1 cellular context compared by ENCODE assay signal in the genomic region with DNA sequence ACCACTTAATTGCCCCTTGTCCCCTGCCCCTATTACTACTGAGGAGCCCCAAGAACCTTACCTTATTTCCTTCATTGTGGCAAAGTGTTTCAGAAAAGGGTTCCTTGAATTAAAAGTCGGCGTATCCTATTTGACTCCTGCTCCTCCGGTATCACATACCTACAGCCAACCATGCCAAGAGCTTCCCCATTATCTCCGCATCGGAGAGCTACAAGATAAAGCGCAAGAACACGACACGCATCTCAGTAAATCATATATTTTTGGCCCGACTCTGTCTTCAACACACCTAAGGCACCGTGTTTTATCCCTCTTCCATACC.
TF ChIP-seq lines count a peak whose summit lies in the region.

No MANE protein-coding gene starts in this region.

TF ChIP-seq in GM12878, 131 proteins besides CTCF, POLR2A, EP300 and RAD21 (continued from another document and continues in another):
- TF ChIP-seq, protein P1, sequence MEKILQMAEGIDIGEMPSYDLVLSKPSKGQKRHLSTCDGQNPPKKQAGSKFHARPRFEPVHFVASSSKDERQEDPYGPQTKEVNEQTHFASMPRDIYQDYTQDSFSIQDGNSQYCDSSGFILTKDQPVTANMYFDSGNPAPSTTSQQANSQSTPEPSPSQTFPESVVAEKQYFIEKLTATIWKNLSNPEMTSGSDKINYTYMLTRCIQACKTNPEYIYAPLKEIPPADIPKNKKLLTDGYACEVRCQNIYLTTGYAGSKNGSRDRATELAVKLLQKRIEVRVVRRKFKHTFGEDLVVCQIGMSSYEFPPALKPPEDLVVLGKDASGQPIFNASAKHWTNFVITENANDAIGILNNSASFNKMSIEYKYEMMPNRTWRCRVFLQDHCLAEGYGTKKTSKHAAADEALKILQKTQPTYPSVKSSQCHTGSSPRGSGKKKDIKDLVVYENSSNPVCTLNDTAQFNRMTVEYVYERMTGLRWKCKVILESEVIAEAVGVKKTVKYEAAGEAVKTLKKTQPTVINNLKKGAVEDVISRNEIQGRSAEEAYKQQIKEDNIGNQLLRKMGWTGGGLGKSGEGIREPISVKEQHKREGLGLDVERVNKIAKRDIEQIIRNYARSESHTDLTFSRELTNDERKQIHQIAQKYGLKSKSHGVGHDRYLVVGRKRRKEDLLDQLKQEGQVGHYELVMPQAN (conservative IDR thresholded peaks at IDR 0.05): no peak
- TF ChIP-seq, protein P2, sequence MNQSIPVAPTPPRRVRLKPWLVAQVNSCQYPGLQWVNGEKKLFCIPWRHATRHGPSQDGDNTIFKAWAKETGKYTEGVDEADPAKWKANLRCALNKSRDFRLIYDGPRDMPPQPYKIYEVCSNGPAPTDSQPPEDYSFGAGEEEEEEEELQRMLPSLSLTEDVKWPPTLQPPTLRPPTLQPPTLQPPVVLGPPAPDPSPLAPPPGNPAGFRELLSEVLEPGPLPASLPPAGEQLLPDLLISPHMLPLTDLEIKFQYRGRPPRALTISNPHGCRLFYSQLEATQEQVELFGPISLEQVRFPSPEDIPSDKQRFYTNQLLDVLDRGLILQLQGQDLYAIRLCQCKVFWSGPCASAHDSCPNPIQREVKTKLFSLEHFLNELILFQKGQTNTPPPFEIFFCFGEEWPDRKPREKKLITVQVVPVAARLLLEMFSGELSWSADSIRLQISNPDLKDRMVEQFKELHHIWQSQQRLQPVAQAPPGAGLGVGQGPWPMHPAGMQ (IDR thresholded peaks at IDR 0.05; ENCODE audit: borderline replicate concordance): no peak
- no peak for TF ChIP-seq SUPT20H (IDR thresholded peaks at IDR 0.05; ENCODE audit: borderline replicate concordance, control insufficient read depth, low read depth, low read length)
- TF ChIP-seq ZSCAN29 (IDR thresholded peaks at IDR 0.05): no peak
- no peak for TF ChIP-seq PML (IDR thresholded peaks at IDR 0.05; ENCODE audit: low read length)
- no peak for TF ChIP-seq PAX5 (IDR thresholded peaks at IDR 0.05; ENCODE audit: borderline replicate concordance, low read depth, low read length)
- TF ChIP-seq SIX5 (IDR thresholded peaks at IDR 0.05; ENCODE audit: low read depth, low read length, severe bottlenecking): no peak
- no peak for TF ChIP-seq SREBF1 (IDR thresholded peaks at IDR 0.05; ENCODE audit: low read length)
- no peak for TF ChIP-seq SP1 (IDR thresholded peaks at IDR 0.05; ENCODE audit: low read depth, low read length)
- TF ChIP-seq RBBP5 (conservative IDR thresholded peaks at IDR 0.05): no peak
- TF ChIP-seq ZNF274 (IDR thresholded peaks at IDR 0.05; ENCODE audit: insufficient read depth, insufficient read length): no peak
- TF ChIP-seq SMAD1 (IDR thresholded peaks at IDR 0.05; ENCODE audit: low read depth, partially characterized antibody): no peak
- TF ChIP-seq, protein P3, sequence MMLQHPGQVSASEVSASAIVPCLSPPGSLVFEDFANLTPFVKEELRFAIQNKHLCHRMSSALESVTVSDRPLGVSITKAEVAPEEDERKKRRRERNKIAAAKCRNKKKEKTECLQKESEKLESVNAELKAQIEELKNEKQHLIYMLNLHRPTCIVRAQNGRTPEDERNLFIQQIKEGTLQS (IDR thresholded peaks at IDR 0.05; ENCODE audit: borderline replicate concordance, extremely low read depth, low read depth, low read length): no peak
- TF ChIP-seq ESRRA (IDR thresholded peaks at IDR 0.05; ENCODE audit: low read length): no peak
- no peak for TF ChIP-seq BMI1 (IDR thresholded peaks at IDR 0.05; ENCODE audit: borderline replicate concordance)
- TF ChIP-seq JUNB (IDR thresholded peaks at IDR 0.05): no peak
- no peak for TF ChIP-seq MTA3 (IDR thresholded peaks at IDR 0.05; ENCODE audit: borderline replicate concordance, low read length)
- no peak for TF ChIP-seq SREBF2 (IDR thresholded peaks at IDR 0.05; ENCODE audit: low read length)
- TF ChIP-seq BACH1 (IDR thresholded peaks at IDR 0.05; ENCODE audit: borderline replicate concordance): no peak
- no peak for TF ChIP-seq MXI1 (IDR thresholded peaks at IDR 0.05; ENCODE audit: low read depth, low read length)
- TF ChIP-seq ZNF622 (IDR thresholded peaks at IDR 0.05): no peak
- TF ChIP-seq, protein P4, sequence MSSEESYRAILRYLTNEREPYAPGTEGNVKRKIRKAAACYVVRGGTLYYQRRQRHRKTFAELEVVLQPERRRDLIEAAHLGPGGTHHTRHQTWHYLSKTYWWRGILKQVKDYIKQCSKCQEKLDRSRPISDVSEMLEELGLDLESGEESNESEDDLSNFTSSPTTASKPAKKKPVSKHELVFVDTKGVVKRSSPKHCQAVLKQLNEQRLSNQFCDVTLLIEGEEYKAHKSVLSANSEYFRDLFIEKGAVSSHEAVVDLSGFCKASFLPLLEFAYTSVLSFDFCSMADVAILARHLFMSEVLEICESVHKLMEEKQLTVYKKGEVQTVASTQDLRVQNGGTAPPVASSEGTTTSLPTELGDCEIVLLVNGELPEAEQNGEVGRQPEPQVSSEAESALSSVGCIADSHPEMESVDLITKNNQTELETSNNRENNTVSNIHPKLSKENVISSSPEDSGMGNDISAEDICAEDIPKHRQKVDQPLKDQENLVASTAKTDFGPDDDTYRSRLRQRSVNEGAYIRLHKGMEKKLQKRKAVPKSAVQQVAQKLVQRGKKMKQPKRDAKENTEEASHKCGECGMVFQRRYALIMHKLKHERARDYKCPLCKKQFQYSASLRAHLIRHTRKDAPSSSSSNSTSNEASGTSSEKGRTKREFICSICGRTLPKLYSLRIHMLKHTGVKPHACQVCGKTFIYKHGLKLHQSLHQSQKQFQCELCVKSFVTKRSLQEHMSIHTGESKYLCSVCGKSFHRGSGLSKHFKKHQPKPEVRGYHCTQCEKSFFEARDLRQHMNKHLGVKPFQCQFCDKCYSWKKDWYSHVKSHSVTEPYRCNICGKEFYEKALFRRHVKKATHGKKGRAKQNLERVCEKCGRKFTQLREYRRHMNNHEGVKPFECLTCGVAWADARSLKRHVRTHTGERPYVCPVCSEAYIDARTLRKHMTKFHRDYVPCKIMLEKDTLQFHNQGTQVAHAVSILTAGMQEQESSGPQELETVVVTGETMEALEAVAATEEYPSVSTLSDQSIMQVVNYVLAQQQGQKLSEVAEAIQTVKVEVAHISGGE (CRISPR knock-in tag; IDR thresholded peaks at IDR 0.05): no peak
- no peak for TF ChIP-seq CHD2 (IDR thresholded peaks at IDR 0.05; ENCODE audit: borderline replicate concordance, low read depth, low read length)
- TF ChIP-seq DPF2 (IDR thresholded peaks at IDR 0.05): no peak
- no peak for TF ChIP-seq ZBED1 (IDR thresholded peaks at IDR 0.05; ENCODE audit: borderline replicate concordance)
- TF ChIP-seq, protein P5, sequence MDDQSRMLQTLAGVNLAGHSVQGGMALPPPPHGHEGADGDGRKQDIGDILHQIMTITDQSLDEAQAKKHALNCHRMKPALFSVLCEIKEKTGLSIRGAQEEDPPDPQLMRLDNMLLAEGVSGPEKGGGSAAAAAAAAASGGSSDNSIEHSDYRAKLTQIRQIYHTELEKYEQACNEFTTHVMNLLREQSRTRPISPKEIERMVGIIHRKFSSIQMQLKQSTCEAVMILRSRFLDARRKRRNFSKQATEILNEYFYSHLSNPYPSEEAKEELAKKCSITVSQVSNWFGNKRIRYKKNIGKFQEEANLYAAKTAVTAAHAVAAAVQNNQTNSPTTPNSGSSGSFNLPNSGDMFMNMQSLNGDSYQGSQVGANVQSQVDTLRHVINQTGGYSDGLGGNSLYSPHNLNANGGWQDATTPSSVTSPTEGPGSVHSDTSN (IDR thresholded peaks at IDR 0.05; ENCODE audit: insufficient replicate concordance, low read depth, low read length): no peak
- TF ChIP-seq TCF7 (IDR thresholded peaks at IDR 0.05; ENCODE audit: borderline replicate concordance): no peak
- TF ChIP-seq EED (IDR thresholded peaks at IDR 0.05; ENCODE audit: low read depth): no peak
- TF ChIP-seq EGR1 (IDR thresholded peaks at IDR 0.05; ENCODE audit: borderline replicate concordance in 1 of 2, low read depth in 2 of 2, low read length in 2 of 2): no peak
- TF ChIP-seq MEF2B (IDR thresholded peaks at IDR 0.05; ENCODE audit: partially characterized antibody, poor library complexity, severe bottlenecking): no peak
- TF ChIP-seq, protein P6, sequence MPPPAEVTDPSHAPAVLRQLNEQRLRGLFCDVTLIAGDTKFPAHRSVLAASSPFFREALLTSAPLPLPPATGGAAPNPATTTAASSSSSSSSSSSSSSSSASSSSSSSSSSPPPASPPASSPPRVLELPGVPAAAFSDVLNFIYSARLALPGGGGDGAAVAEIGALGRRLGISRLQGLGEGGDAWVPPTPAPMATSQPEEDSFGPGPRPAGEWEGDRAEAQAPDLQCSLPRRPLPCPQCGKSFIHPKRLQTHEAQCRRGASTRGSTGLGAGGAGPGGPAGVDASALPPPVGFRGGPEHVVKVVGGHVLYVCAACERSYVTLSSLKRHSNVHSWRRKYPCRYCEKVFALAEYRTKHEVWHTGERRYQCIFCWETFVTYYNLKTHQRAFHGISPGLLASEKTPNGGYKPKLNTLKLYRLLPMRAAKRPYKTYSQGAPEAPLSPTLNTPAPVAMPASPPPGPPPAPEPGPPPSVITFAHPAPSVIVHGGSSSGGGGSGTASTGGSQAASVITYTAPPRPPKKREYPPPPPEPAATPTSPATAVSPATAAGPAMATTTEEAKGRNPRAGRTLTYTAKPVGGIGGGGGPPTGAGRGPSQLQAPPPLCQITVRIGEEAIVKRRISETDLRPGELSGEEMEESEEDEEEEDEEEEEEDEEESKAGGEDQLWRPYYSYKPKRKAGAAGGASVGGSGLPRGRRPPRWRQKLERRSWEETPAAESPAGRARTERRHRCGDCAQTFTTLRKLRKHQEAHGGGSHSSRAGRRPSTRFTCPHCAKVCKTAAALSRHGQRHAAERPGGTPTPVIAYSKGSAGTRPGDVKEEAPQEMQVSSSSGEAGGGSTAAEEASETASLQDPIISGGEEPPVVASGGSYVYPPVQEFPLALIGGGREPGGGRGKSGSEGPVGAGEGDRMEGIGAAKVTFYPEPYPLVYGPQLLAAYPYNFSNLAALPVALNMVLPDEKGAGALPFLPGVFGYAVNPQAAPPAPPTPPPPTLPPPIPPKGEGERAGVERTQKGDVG (CRISPR knock-in tag; IDR thresholded peaks at IDR 0.05): no peak
- TF ChIP-seq ETV6 (conservative IDR thresholded peaks at IDR 0.05 in 1 of 2, IDR thresholded peaks at IDR 0.05 in 1 of 2; ENCODE audit: borderline replicate concordance in 1 of 2, low read depth in 1 of 2): peak in 1 of 2 experiments; percentile 1; a peak in 1 of 4 replicates
- no peak for TF ChIP-seq NBN (IDR thresholded peaks at IDR 0.05)
- TF ChIP-seq CREM (IDR thresholded peaks at IDR 0.05; ENCODE audit: low read depth): no peak
- TF ChIP-seq SRF (IDR thresholded peaks at IDR 0.05; ENCODE audit: low read depth in 2 of 2, low read length in 2 of 2): no peak
- TF ChIP-seq LARP7 (IDR thresholded peaks at IDR 0.05): peak; percentile 37; the same call in 1 of the 2 replicates
- TF ChIP-seq RCOR1 (conservative IDR thresholded peaks at IDR 0.05; ENCODE audit: low read depth, low read length): no peak
- TF ChIP-seq, protein P7, sequence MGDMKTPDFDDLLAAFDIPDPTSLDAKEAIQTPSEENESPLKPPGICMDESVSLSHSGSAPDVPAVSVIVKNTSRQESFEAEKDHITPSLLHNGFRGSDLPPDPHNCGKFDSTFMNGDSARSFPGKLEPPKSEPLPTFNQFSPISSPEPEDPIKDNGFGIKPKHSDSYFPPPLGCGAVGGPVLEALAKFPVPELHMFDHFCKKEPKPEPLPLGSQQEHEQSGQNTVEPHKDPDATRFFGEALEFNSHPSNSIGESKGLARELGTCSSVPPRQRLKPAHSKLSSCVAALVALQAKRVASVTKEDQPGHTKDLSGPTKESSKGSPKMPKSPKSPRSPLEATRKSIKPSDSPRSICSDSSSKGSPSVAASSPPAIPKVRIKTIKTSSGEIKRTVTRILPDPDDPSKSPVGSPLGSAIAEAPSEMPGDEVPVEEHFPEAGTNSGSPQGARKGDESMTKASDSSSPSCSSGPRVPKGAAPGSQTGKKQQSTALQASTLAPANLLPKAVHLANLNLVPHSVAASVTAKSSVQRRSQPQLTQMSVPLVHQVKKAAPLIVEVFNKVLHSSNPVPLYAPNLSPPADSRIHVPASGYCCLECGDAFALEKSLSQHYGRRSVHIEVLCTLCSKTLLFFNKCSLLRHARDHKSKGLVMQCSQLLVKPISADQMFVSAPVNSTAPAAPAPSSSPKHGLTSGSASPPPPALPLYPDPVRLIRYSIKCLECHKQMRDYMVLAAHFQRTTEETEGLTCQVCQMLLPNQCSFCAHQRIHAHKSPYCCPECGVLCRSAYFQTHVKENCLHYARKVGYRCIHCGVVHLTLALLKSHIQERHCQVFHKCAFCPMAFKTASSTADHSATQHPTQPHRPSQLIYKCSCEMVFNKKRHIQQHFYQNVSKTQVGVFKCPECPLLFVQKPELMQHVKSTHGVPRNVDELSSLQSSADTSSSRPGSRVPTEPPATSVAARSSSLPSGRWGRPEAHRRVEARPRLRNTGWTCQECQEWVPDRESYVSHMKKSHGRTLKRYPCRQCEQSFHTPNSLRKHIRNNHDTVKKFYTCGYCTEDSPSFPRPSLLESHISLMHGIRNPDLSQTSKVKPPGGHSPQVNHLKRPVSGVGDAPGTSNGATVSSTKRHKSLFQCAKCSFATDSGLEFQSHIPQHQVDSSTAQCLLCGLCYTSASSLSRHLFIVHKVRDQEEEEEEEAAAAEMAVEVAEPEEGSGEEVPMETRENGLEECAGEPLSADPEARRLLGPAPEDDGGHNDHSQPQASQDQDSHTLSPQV (IDR thresholded peaks at IDR 0.05): no peak
- TF ChIP-seq NR2F1 (conservative IDR thresholded peaks at IDR 0.05): no peak
- no peak for TF ChIP-seq ZNF24 (IDR thresholded peaks at IDR 0.05)
- TF ChIP-seq, protein P8, sequence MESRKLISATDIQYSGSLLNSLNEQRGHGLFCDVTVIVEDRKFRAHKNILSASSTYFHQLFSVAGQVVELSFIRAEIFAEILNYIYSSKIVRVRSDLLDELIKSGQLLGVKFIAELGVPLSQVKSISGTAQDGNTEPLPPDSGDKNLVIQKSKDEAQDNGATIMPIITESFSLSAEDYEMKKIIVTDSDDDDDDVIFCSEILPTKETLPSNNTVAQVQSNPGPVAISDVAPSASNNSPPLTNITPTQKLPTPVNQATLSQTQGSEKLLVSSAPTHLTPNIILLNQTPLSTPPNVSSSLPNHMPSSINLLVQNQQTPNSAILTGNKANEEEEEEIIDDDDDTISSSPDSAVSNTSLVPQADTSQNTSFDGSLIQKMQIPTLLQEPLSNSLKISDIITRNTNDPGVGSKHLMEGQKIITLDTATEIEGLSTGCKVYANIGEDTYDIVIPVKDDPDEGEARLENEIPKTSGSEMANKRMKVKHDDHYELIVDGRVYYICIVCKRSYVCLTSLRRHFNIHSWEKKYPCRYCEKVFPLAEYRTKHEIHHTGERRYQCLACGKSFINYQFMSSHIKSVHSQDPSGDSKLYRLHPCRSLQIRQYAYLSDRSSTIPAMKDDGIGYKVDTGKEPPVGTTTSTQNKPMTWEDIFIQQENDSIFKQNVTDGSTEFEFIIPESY (IDR thresholded peaks at IDR 0.05): 0 out of 2 replicates have a peak, but pooled peaks have one; percentile 33
